In the genomic region with DNA sequence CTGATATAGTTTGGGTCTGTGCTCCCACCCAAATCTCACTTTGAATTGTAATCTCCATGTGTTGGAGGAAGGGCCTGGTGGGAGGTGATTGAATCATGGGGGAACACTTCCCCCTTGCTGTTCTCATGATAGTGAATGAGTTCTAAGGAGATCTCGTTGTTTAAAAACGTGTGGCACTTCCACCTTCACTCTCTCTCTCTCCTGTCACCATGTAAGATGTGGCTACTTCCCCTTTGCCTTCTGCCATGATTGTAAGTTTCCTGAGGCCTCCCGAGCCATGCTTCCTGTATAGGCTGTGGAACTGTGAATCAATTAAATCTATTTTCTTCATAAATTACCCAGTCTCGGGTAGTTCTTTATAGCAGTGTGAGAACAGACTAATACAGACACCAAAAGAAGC, we compare ENCODE assay signal across 22 cellular contexts. TPM values are rescaled to one million over a fixed set of nuclear protein-coding genes. Genes with fewer than 3 reads are reported as not detected.
DNase-seq lines count a peak whose midpoint lies in the region; ATAC-seq, FAIRE-seq and TF ChIP-seq lines count a peak whose summit lies in the region.
"Had no signal": no experiment of that assay in that cellular context is flagged by ENCODE, and none has a peak within 500 bp of the region (broad histone marks: within the 10 kb centered on the region; RNA-seq: fewer than 3 reads in every experiment).

No MANE protein-coding gene starts in this region.

- no peak for TF ChIP-seq RAD21 in GM12878 (IDR thresholded peaks at IDR 0.05; ENCODE audit: insufficient read depth, low read depth, low read length)

- H3K9me3 Mint-ChIP-seq in H9, result no peaks in the 10 kb centered on the region
- H3K9me3 Mint-ChIP-seq: T-helper 1 cell treated with Interleukin-12 subunit alpha and Interleukin-12 subunit beta and Interleukin-4 antibody, amounts not matched to agents 30 μg/mL and 1 μg/mL, for 36 hours had no signal

- RAD21 ChIA-PET in GM12878 (lab: Charles Lee; ENCODE audit: unreplicated experiment), result no interaction called here

- CTCF ChIA-PET in GM12878 (lab: Yijun Ruan, JAX), result no interaction called here

- no peaks in the 10 kb centered on the region for H3K79me1 ChIP-seq in H9 (ENCODE audit: insufficient read depth, low read depth, low read length, poor library complexity, severe bottlenecking)

- H3K36me3 Mint-ChIP-seq in H9 (ENCODE audit: insufficient read depth in 1 of 3, low read depth in 3 of 3), result no peaks in the 10 kb centered on the region
- no peaks in the 10 kb centered on the region for H3K36me3 Mint-ChIP-seq in T-helper 17 cell (ENCODE audit: low read depth)

- H2BK120ac ChIP-seq in H9 (ENCODE audit: low read depth, low read length, poor library complexity, severe bottlenecking), result no peak overlapping the region

- TF ChIP-seq POLR2A in GM12878 (IDR thresholded peaks at IDR 0.05; ENCODE audit: low read depth, low read length) (no peak), ovary (IDR thresholded peaks at IDR 0.05) (no peak)

- in situ Hi-C loops in GM12878 (cut with MboI), result no loop called here

- H3K9ac ChIP-seq in H9 (ENCODE audit: extremely low read depth, insufficient read length, low read length) (no peak overlapping the region), GM12878 (ENCODE audit: control insufficient read depth, insufficient read depth, low read length) (no peak overlapping the region)

- no peak overlapping the region for H2AK5ac ChIP-seq in H9 (ENCODE audit: insufficient read length, low read length)

- no peak overlapping the region for H2AFZ ChIP-seq in H9 (ENCODE audit: low read length)
- no peak overlapping the region for H2AFZ ChIP-seq in GM12878 (ENCODE audit: control insufficient read depth, low read depth, low read length)
- H2AFZ ChIP-seq: PC-9 had no signal

- H2BK12ac ChIP-seq in H9 (ENCODE audit: insufficient read length, low read depth, low read length), result no peak overlapping the region

- H3K23ac ChIP-seq in H9 (ENCODE audit: insufficient read length, low read depth, low read length), result no peak overlapping the region

- H3K4me1 ChIP-seq in H9 (ENCODE audit: insufficient read depth, low read length), result peaks cover 2% of the 10 kb centered on the region; the same call in 1 of the 2 replicates
- H3K4me1 ChIP-seq in GM12878 (ENCODE audit: control insufficient read depth, insufficient read depth, low read length), result no peaks in the 10 kb centered on the region
- H3K4me1 ChIP-seq in ovary (ENCODE audit: insufficient read depth), result no peaks in the 10 kb centered on the region

- H3K23me2 ChIP-seq in H9 (ENCODE audit: insufficient read length, low read depth, low read length, poor library complexity, severe bottlenecking), result no peaks in the 10 kb centered on the region

- SMC1A ChIA-PET in GM12878 (lab: Charles Lee; ENCODE audit: uncharacterized antibody, unreplicated experiment), result interaction anchor here (0.6 to 1.8 kb wide), 4 partner anchors 12 to 434 kb away, joined by 3 to 4 read pairs (median 3); no protein-coding TSS in a partner anchor

- no peak overlapping the region for H2BK20ac ChIP-seq in H9 (ENCODE audit: low read depth, low read length, poor library complexity, severe bottlenecking)

- no peaks in the 10 kb centered on the region for H3K27me3 ChIP-seq in H9 (ENCODE audit: insufficient read depth, low read length)
- no peaks in the 10 kb centered on the region for H3K27me3 ChIP-seq in GM12878 (replicated peaks in 1 of 2; ENCODE audit: control insufficient read depth in 2 of 2, insufficient read depth in 2 of 2, low read length in 1 of 2)
- H3K27me3 ChIP-seq in ovary, result no peaks in the 10 kb centered on the region

- H3K4me3 ChIP-seq in GM12878, result no peak overlapping the region
- no peak overlapping the region for H3K4me3 ChIP-seq in ovary
- H3K4me3 ChIP-seq: PC-9 had no signal

- no peak overlapping the region for H4K5ac ChIP-seq in H9 (ENCODE audit: insufficient read length, low read depth, low read length)

- POLR2A ChIA-PET in GM12878 (lab: Charles Lee), result interaction anchor here (0.5 kb wide), 1 partner anchor 67 kb away, joined by 3 read pairs; no protein-coding TSS in a partner anchor

- no peaks in the 10 kb centered on the region for H3K27me3 Mint-ChIP-seq in H9 (ENCODE audit: low read depth)
- peaks cover 9% of the 10 kb centered on the region for H3K27me3 Mint-ChIP-seq in T-helper 17 cell

- no peak for DNase-seq in H9
- DNase-seq in Kasumi-1 (lab: John Stamatoyannopoulos, UW), result peak; percentile 42 to 58
- DNase-seq in OCI-M1 (lab: John Stamatoyannopoulos, UW), result peak; percentile 59
- DNase-seq in GM12878 (ENCODE audit: low read depth, low spot score), result no peak
- DNase-seq in ovary, result no peak
- DNase-seq in NCI-H510A treated with DMSO at 0.1 percent for 48 hours (lab: John Stamatoyannopoulos, UW), result no peak
- no peak for DNase-seq in T-helper 17 cell
- DNase-seq: ACHN; C1 segment of cervical spinal cord; DMS79; HCEC 1CT; NCI-H1092 treated with DMSO at 0.1 percent for 48 hours; NCI-H2081 treated with DMSO at 0.1 percent for 48 hours; NCI-H446 treated with DMSO at 0.1 percent for 48 hours; NCI-H748 treated with DMSO at 0.1 percent for 48 hours; NK-92 treated with Interleukin-12 subunit alpha and Interleukin-12 subunit beta, amount 100 ng/mL, for 24 hours; PC-9; SIG-M5 had no signal

- H3K79me2 ChIP-seq in H9 (ENCODE audit: insufficient read depth, low read length), result no peaks in the 10 kb centered on the region
- no peaks in the 10 kb centered on the region for H3K79me2 ChIP-seq in GM12878 (ENCODE audit: control insufficient read depth, insufficient read depth, low read length)

- H3K4me3 Mint-ChIP-seq in H9 (no peak overlapping the region; a peak in 1 of 5 replicates), T-helper 17 cell (no peak overlapping the region)
- H3K4me3 Mint-ChIP-seq: T-helper 1 cell treated with Interleukin-12 subunit alpha and Interleukin-12 subunit beta and Interleukin-4 antibody, amounts not matched to agents 30 μg/mL and 1 μg/mL, for 36 hours had no signal

- ATAC-seq in GM12878 (0 out of 3 replicates have a peak, but pooled peaks have one; percentile 22), HG03095 (IDR thresholded peaks at IDR 0.05; ENCODE audit: unreplicated experiment) (no peak), T-helper 17 cell (no peak)
- ATAC-seq: SK-N-SH treated with all-trans-retinoic acid at 6 μM for 48 hours had no signal

- H3K14ac ChIP-seq in H9 (ENCODE audit: insufficient read depth, low read length), result no peak overlapping the region

- TF ChIP-seq EP300 in GM12878 (IDR thresholded peaks at IDR 0.05; ENCODE audit: borderline replicate concordance in 1 of 2, control insufficient read depth in 1 of 2, low read depth in 2 of 2, low read length in 2 of 2), result no peak
- no peak for TF ChIP-seq EP300 in ovary (IDR thresholded peaks at IDR 0.05)

- no peak for FAIRE-seq in GM12878 (lab: Jason Lieb, UNC)

- H3K4me1 Mint-ChIP-seq in H9, result peaks cover 21 to 24% of the 10 kb centered on the region in 2 experiments
- H3K4me1 Mint-ChIP-seq in T-helper 17 cell, result peaks cover 2% of the 10 kb centered on the region

- no peak overlapping the region for H3K4me2 ChIP-seq in H9 (ENCODE audit: insufficient read depth, insufficient read length, low read length)
- H3K4me2 ChIP-seq in GM12878 (ENCODE audit: control insufficient read depth, insufficient read depth), result no peak overlapping the region
- H3K4me2 ChIP-seq: PC-9 had no signal

- H3K27ac Mint-ChIP-seq in H9, result peak overlapping the region; percentile 4 to 80 (median 54); a peak in 5 of 7 replicates
- no peak overlapping the region for H3K27ac Mint-ChIP-seq in T-helper 17 cell
- H3K27ac Mint-ChIP-seq: T-helper 1 cell treated with Interleukin-12 subunit alpha and Interleukin-12 subunit beta and Interleukin-4 antibody, amounts not matched to agents 30 μg/mL and 1 μg/mL, for 36 hours had no signal

- H2BK5ac ChIP-seq in H9 (ENCODE audit: insufficient read length, low read length), result no peak overlapping the region

- no peak overlapping the region for H3K4ac ChIP-seq in H9 (ENCODE audit: low read depth, low read length)

- intact Hi-C loops in GM12878 (cut with micrococcal nuclease; ENCODE audit: unreplicated experiment), result no loop called here
- intact Hi-C loops in ovary (cut with DNase I), result loop anchor here in 1 of 4 donors (5.0 kb wide), 1 partner anchor 1089 kb away; no protein-coding TSS in a partner anchor

- no peak overlapping the region for H2BK15ac ChIP-seq in H9 (ENCODE audit: low read depth, low read length)

- H3K9me3 ChIP-seq in H9 (ENCODE audit: control insufficient read depth, low read depth, low read length), result no peaks in the 10 kb centered on the region
- H3K9me3 ChIP-seq in GM12878 (replicated peaks; ENCODE audit: control insufficient read depth, insufficient read depth, low read length), result no peaks in the 10 kb centered on the region
- H3K9me3 ChIP-seq in ovary, result no peaks in the 10 kb centered on the region
- H3K9me3 ChIP-seq in T-helper 17 cell (ENCODE audit: control insufficient read depth, low read length, poor library complexity, severe bottlenecking), result no peaks in the 10 kb centered on the region

- H4K91ac ChIP-seq in H9 (ENCODE audit: insufficient read length, low read depth, low read length), result no peak overlapping the region

- H4K20me1 ChIP-seq in H9 (ENCODE audit: control insufficient read depth, insufficient read depth, insufficient read length) (no peaks in the 10 kb centered on the region), GM12878 (ENCODE audit: control insufficient read depth, insufficient read depth) (no peaks in the 10 kb centered on the region)

- TF ChIP-seq CTCF in H9 (conservative IDR thresholded peaks at IDR 0.05), result no peak
- no peak for TF ChIP-seq CTCF in GM12878 (IDR thresholded peaks at IDR 0.05 in 2 of 3, conservative IDR thresholded peaks at IDR 0.05 in 1 of 3; ENCODE audit: control insufficient read depth in 2 of 3, extremely low read depth in 1 of 3, insufficient read depth in 1 of 3, low read depth in 3 of 3, low read length in 3 of 3)
- TF ChIP-seq CTCF in ovary (IDR thresholded peaks at IDR 0.05), result no peak

- H3K18ac ChIP-seq in H9 (ENCODE audit: insufficient read length, low read depth, low read length), result no peak overlapping the region

- no peak overlapping the region for H4K8ac ChIP-seq in H9 (replicated peaks; ENCODE audit: insufficient read length, low read depth, low read length)

- H3K56ac ChIP-seq in H9 (ENCODE audit: insufficient read length, low read depth, low read length), result no peak overlapping the region

- H3K27ac ChIP-seq in H9 (ENCODE audit: insufficient read length, low read depth, low read length) (no peak overlapping the region), GM12878 (ENCODE audit: control insufficient read depth, insufficient read depth) (no peak overlapping the region), ovary (no peak overlapping the region)
- H3K27ac ChIP-seq: PC-9, RWPE1 had no signal

- no TSS peak for BruUV-seq in GM12878 (replicated peaks; lab: Mats Ljungman, UMichigan)

- WGBS in H9 (ENCODE audit: extremely low coverage, insufficient read length, low lambda C conversion rate), result no CpG with 5 or more reads among the region's 4 CpGs
- 14% methylated on average over 4 of the region's 4 CpGs for WGBS in GM12878 (ENCODE audit: insufficient coverage, insufficient replicate concordance, low lambda C conversion rate, missing lambda C conversion rate)
- 60 to 70% (median 69%) methylated on average over 4 of the region's 4 CpGs for WGBS in ovary, 3 donors

- H3T11ph ChIP-seq in H9 (ENCODE audit: low read length), result no peak overlapping the region

- H3K36me3 ChIP-seq in GM12878 (ENCODE audit: control insufficient read depth in 2 of 2, insufficient read depth in 2 of 2, low read length in 1 of 2), result peaks cover 0 to 8% of the 10 kb centered on the region in 2 experiments; a peak in 1 of 4 replicates
- no peaks in the 10 kb centered on the region for H3K36me3 ChIP-seq in ovary

RNA-seq across cellular contexts. Expression of a gene that starts 40.4 kb away (rescaled TPM):
- 4.6 and 5.6 TPM in 2 replicates for total RNA-seq in H9 (2021)
- 113 and 114 TPM in 2 replicates for total RNA-seq in GM12878 (2013; cell fraction: nucleolus; rRNA removed)
- 12.6 and 15.1 TPM in 2 replicates for total RNA-seq in GM12878 (2014; rRNA removed)
- 16.1 and 17.1 TPM in 2 replicates for total RNA-seq in GM12878 (2014; rRNA removed; fragmentation: Illumina TruSeq; extraction: Trizol)
- 10.4 and 10.7 TPM in 2 replicates for total RNA-seq in GM12878 (2021)
- polyA plus RNA-seq in GM12878 (2011; ENCODE audit: low read depth), result 1.9 TPM
- 18.9 and 25.0 TPM in 2 replicates for polyA plus RNA-seq in GM12878 (2011; rRNA removed)
- polyA plus RNA-seq in GM12878 (2011; cell fraction: cytosol; rRNA removed), result 9.4 and 12.2 TPM in 2 replicates
- polyA plus RNA-seq in GM12878 (2011; cell fraction: nucleus; rRNA removed), result 15.1 and 15.7 TPM in 2 replicates
- polyA plus RNA-seq in GM12878 (2012), result 3.1 and 4.8 TPM in 2 replicates
- 8.3 and 10.7 TPM in 2 replicates for polyA plus RNA-seq in GM12878 (2014; fragmentation: Illumina TruSeq; extraction: Trizol)
- under 1 TPM; 0.22 to 0.55 TPM for polyA plus RNA-seq in GM12878 (2014; fragmentation: Nextera tagmentation; extraction: Ambion mirVana)
- 6.5 and 7.6 TPM in 2 replicates for polyA plus RNA-seq in GM12878 (2014; rRNA removed)
- 1 to 10 TPM in 1 of 2 experiments, under 1 TPM in 1; 0.13 to 1.1 TPM for polyA plus RNA-seq in GM12878 (2016; fragmentation: Nextera tagmentation; extraction: Ambion mirVana)
- 56.5 and 65.2 TPM in 2 replicates for polyA minus RNA-seq in GM12878 (2011; rRNA and poly(A)+ RNA removed)
- polyA minus RNA-seq in GM12878 (2011; cell fraction: cytosol; rRNA and poly(A)+ RNA removed), result 12.3 and 15.0 TPM in 2 replicates
- polyA minus RNA-seq in GM12878 (2011; cell fraction: nucleus; rRNA and poly(A)+ RNA removed), result 21.4 and 23.7 TPM in 2 replicates
- total RNA-seq in ovary, result 10 to 100 TPM in 4 of 7 donors, 1 to 10 TPM in 3; 8.1 to 17.2 (median 10.2) TPM
- polyA plus RNA-seq in ovary, result 1 to 10 TPM; 2.8 to 8.0 TPM
- total RNA-seq in T-helper 17 cell, result under 1 TPM; 0.31 to 0.65 TPM

Comparison
In these comparisons a context has a peak if more than half of its experiments do, and no peak if none do; other contexts are left out.
1. DNase-seq: peak in Kasumi-1 (2 of 2) and OCI-M1 (single experiment); none in H9 (single experiment), GM12878 (single experiment), ovary (0 of 5), NCI-H510A treated with DMSO at 0.1 percent for 48 hours (single experiment) and T-helper 17 cell (0 of 3).